Comparison of ENCODE assay signal across 27 cellular contexts in the genomic region with DNA sequence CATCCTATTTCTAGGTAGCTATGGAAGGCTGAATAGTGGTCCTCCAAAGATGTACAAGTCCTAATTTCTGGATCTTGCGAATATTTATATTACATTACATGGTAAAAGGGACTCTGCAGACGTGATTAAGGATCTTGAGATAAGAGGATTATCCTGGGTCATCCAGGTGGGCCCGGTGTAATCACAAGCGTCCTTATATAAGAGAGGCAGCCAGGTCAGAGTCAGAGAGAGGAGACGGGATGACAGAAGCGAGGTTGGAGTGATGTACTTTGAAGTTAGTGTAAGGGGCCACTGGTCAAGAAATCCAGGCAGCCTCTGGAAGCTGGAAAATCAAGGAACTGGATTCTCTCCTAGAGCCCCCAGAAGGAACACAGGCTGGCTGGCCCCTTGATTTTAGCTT.
"Had no signal": no experiment of that assay in that cellular context is flagged by ENCODE, and none has a peak within 500 bp of the region (broad histone marks: within the 10 kb centered on the region; RNA-seq: fewer than 3 reads in every experiment).

No MANE protein-coding gene starts in this region.

- DNase-seq: activated CD4-positive, alpha-beta memory T cell treated with anti-CD3 and anti-CD28 coated beads for 36 hours; activated CD4-positive, alpha-beta T cell treated with anti-CD3 and anti-CD28 coated beads, Interleukin-2, amount 10 ng/mL, durations not matched to agents 7 days and 5 days; activated CD8-positive, alpha-beta memory T cell treated with anti-CD3 and anti-CD28 coated beads for 24 hours; activated effector memory CD4-positive, alpha-beta T cell treated with anti-CD3 and anti-CD28 coated beads, Interleukin-2, amount 50 U/mL, for 16 hours; activated naive CD4-positive, alpha-beta T cell treated with Interleukin-2 at 50 U/mL for 16 hours; activated naive CD8-positive, alpha-beta T cell treated with anti-CD3 and anti-CD28 coated beads, Interleukin-2, amount 50 U/mL, for 24 hours; activated T-cell treated with anti-CD3 and anti-CD28 coated beads, Interleukin-2, amount 50 U/mL, for 4 hours; amniotic stem cell; body of pancreas; central memory CD4-positive, alpha-beta T cell; Karpas-422; MM.1S; NCI-H1105 treated with DMSO at 0.1 percent for 48 hours; NCI-H1436 treated with DMSO at 0.1 percent for 48 hours; NCI-H187; NCI-H2081; NCI-H510A treated with DMSO at 0.1 percent for 48 hours; NCI-H748 treated with DMSO at 0.1 percent for 48 hours; SIG-M5; T-cell; T-helper 2 cell; T1000 had no signal

- H3K4me3 Mint-ChIP-seq: activated CD4-positive, alpha-beta memory T cell treated with anti-CD3 and anti-CD28 coated beads for 36 hours; activated CD4-positive, alpha-beta T cell treated with anti-CD3 and anti-CD28 coated beads, Interleukin-2, amount 10 ng/mL, durations not matched to agents 7 days and 5 days; activated naive CD8-positive, alpha-beta T cell treated with anti-CD3 and anti-CD28 coated beads, Interleukin-2, amount 50 U/mL, for 24 hours; activated T-cell treated with anti-CD3 and anti-CD28 coated beads, Interleukin-2, amount 50 U/mL, for 4 hours; T-cell had no signal

- H3K9me3 ChIP-seq: ascending aorta, body of pancreas had no signal

- H3K36me3 Mint-ChIP-seq: activated CD4-positive, alpha-beta memory T cell treated with anti-CD3 and anti-CD28 coated beads for 36 hours; activated naive CD4-positive, alpha-beta T cell treated with anti-CD3 and anti-CD28 coated beads, Interleukin-2, amount 50 U/mL, for 72 hours; T-cell had no signal

- H3K27ac ChIP-seq: ascending aorta, body of pancreas, SK-N-MC, VCaP had no signal

- H3K27ac Mint-ChIP-seq: activated CD4-positive, alpha-beta memory T cell treated with anti-CD3 and anti-CD28 coated beads for 36 hours; activated CD4-positive, alpha-beta T cell treated with anti-CD3 and anti-CD28 coated beads, Interleukin-2, amount 10 ng/mL, durations not matched to agents 7 days and 5 days; activated naive CD4-positive, alpha-beta T cell treated with anti-CD3 and anti-CD28 coated beads, Interleukin-2, amount 50 U/mL, for 72 hours; activated naive CD8-positive, alpha-beta T cell treated with anti-CD3 and anti-CD28 coated beads, Interleukin-2, amount 50 U/mL, for 24 hours; T-cell had no signal

- H3K36me3 ChIP-seq: ascending aorta had no signal

- H3K9me3 Mint-ChIP-seq: activated CD4-positive, alpha-beta T cell treated with anti-CD3 and anti-CD28 coated beads, Interleukin-2, amount 10 ng/mL, durations not matched to agents 7 days and 5 days; activated naive CD4-positive, alpha-beta T cell treated with anti-CD3 and anti-CD28 coated beads, Interleukin-2, amount 50 U/mL, for 72 hours; activated naive CD8-positive, alpha-beta T cell treated with anti-CD3 and anti-CD28 coated beads, Interleukin-2, amount 50 U/mL, for 24 hours had no signal

- H3K4me1 ChIP-seq: ascending aorta, body of pancreas had no signal

- H3K4me3 ChIP-seq: ascending aorta, body of pancreas, SK-N-MC had no signal

- H3K4me1 Mint-ChIP-seq: activated CD4-positive, alpha-beta T cell treated with anti-CD3 and anti-CD28 coated beads, Interleukin-2, amount 10 ng/mL, durations not matched to agents 7 days and 5 days; activated naive CD8-positive, alpha-beta T cell treated with anti-CD3 and anti-CD28 coated beads, Interleukin-2, amount 50 U/mL, for 24 hours; T-cell had no signal

- H3K27me3 ChIP-seq: ascending aorta, body of pancreas had no signal

- ATAC-seq: activated CD4-positive, CD25-positive, alpha-beta regulatory T cell treated with anti-CD3 and anti-CD28 coated beads, Interleukin-2, amount 50 U/mL, for 24 hours; activated naive CD4-positive, alpha-beta T cell treated with anti-CD3 and anti-CD28 coated beads, Interleukin-2, amount 50 U/mL, for 72 hours; activated naive CD8-positive, alpha-beta T cell treated with anti-CD3 and anti-CD28 coated beads, Interleukin-2, amount 50 U/mL, for 24 hours; activated T-cell treated with anti-CD3 and anti-CD28 coated beads, Interleukin-2, amount 50 U/mL, for 4 hours; body of pancreas; T-cell had no signal
